Comparison of ENCODE assay signal across 8 cellular contexts in the genomic region with DNA sequence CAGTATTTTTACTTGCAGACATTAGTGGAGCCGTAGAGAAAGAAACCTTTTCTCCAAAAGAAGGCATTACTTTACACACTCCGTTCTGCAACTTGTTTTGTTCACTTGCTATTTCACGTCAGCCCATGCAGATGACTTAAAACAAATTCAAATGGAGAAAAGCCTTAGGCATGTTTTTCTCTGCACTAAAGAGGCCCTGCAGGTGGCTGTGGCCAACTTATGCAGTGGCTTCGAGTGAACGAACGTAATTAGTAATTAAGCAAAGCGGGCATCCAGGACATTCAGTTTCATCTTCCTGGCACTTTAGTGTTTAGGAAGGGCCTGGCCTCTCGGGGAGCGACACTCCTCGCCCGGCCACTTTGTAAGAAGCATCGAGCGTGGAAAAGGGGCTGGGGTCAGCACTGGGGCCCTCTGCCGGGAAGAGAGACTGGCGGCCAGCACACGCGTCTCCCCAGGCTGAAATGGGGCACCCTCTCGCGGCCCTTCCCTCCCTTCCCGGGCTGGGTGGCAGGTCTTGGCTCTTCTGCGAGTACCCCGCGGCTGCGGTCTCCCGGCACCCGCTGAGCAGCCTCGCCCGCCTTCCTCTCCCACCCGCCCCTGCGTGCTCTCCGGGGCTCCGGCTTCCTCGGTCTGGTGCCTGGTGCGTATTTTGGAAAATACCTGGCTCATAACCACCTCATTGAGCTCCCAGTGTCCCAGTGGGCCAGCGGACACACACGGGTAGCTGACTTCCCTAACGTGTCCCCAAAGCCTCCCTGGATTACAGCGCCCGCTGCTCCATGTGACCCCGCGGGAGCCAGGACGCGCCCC. TPM values are rescaled to one million over a fixed set of nuclear protein-coding genes. Genes with fewer than 3 reads are reported as not detected.
DNase-seq lines count a peak whose midpoint lies in the region; ATAC-seq and TF ChIP-seq lines count a peak whose summit lies in the region.

No MANE protein-coding gene starts in this region.

- no peaks in the 10 kb centered on the region for H3K9me3 ChIP-seq in Panc1 (ENCODE audit: control insufficient read depth, insufficient read depth, low read depth, low read length)
- no peaks in the 10 kb centered on the region for H3K9me3 ChIP-seq in left ventricle myocardium inferior (replicated peaks)
- no peaks in the 10 kb centered on the region for H3K9me3 ChIP-seq in psoas muscle

- H3K4me3 ChIP-seq in Panc1 (ENCODE audit: low read depth in 2 of 2, low read length in 2 of 2) (peak overlapping the region; percentile 60 to 63), left ventricle myocardium inferior (peak overlapping the region; percentile 82), psoas muscle (peak overlapping the region; percentile 94)

- H3K27ac ChIP-seq in Panc1 (ENCODE audit: low read length) (no peak overlapping the region; the same call in 1 of the 2 replicates), left ventricle myocardium inferior (replicated peaks) (peak overlapping the region; percentile 95), psoas muscle (peak overlapping the region; percentile 97)

- H3K36me3 ChIP-seq in Panc1 (ENCODE audit: control insufficient read depth, insufficient read depth, low read length): no peaks in the 10 kb centered on the region
- H3K36me3 ChIP-seq in left ventricle myocardium inferior: peaks cover 7% of the 10 kb centered on the region
- peaks cover 0 to 8% of the 10 kb centered on the region in 2 donors for H3K36me3 ChIP-seq in psoas muscle (ENCODE audit: insufficient read depth in 1 of 2, low read depth in 1 of 2)

- CTCF ChIA-PET in Panc1 (lab: Charles Lee): no interaction called here

- TF ChIP-seq CTCF in Panc1 (IDR thresholded peaks at IDR 0.05) (no peak), left ventricle myocardium inferior (IDR thresholded peaks at IDR 0.05; ENCODE audit: borderline replicate concordance) (no peak), psoas muscle (IDR thresholded peaks at IDR 0.05) (no peak)

- peaks cover 11 to 17% of the 10 kb centered on the region in 2 donors for H3K36me3 Mint-ChIP-seq in activated naive CD4-positive, alpha-beta T cell treated with anti-CD3 and anti-CD28 coated beads, Interleukin-2, amount 50 U/mL, for 72 hours

- DNase-seq in C1 segment of cervical spinal cord (lab: John Stamatoyannopoulos, UW) (peak in 10 of 14 donors; percentile 41 to 92 (median 74)), GM19238 (ENCODE audit: insufficient read length, low spot score) (peak; percentile 51), Panc1 (ENCODE audit: low read depth, low spot score) (no peak), left ventricle myocardium inferior (no peak), psoas muscle (no peak), NCI-H187 treated with DMSO at 0.1 percent for 48 hours (lab: John Stamatoyannopoulos, UW) (no peak)
- DNase-seq in activated naive CD4-positive, alpha-beta T cell treated with anti-CD3 and anti-CD28 coated beads, Interleukin-2, amount 50 U/mL, for 72 hours (ENCODE audit: low spot score in 2 of 2): peak in 1 of 2 donors; percentile 36

- in situ Hi-C loops in Panc1 (cut with HindIII; ENCODE audit: low pct_unique_long_range_greater_than_20kb, low sequenced_read_pairs): no loop called here

- H3K9me3 Mint-ChIP-seq in activated naive CD4-positive, alpha-beta T cell treated with anti-CD3 and anti-CD28 coated beads, Interleukin-2, amount 50 U/mL, for 72 hours: no peaks in the 10 kb centered on the region

- peak overlapping the region; percentile 94 to 96 for H3K27ac Mint-ChIP-seq in activated naive CD4-positive, alpha-beta T cell treated with anti-CD3 and anti-CD28 coated beads, Interleukin-2, amount 50 U/mL, for 72 hours

- BruUV-seq in Panc1 (replicated peaks; lab: Mats Ljungman, UMichigan): no TSS peak

- H3K27me3 ChIP-seq in Panc1 (ENCODE audit: control insufficient read depth, insufficient read depth, low read length): no peaks in the 10 kb centered on the region
- H3K27me3 ChIP-seq in left ventricle myocardium inferior (ENCODE audit: low read depth): no peaks in the 10 kb centered on the region
- H3K27me3 ChIP-seq in psoas muscle (ENCODE audit: insufficient read depth in 3 of 3, low read length in 2 of 3): no peaks in the 10 kb centered on the region

- ATAC-seq in HG03196 (IDR thresholded peaks at IDR 0.05; ENCODE audit: unreplicated experiment) (peak; percentile 42), Panc1 (peak; percentile 56), psoas muscle (peak; percentile 78 to 89 (median 82))
- peak; percentile 37 to 38 for ATAC-seq in activated naive CD4-positive, alpha-beta T cell treated with anti-CD3 and anti-CD28 coated beads, Interleukin-2, amount 50 U/mL, for 72 hours

- H3K4me1 ChIP-seq in Panc1 (ENCODE audit: control insufficient read depth, insufficient read depth, low read length) (no peaks in the 10 kb centered on the region; the same call in 1 of the 2 replicates), left ventricle myocardium inferior (peaks cover 57% of the 10 kb centered on the region), psoas muscle (peaks cover 27% of the 10 kb centered on the region)

- WGBS in psoas muscle, 3 donors: 2 to 4% (median 2%) methylated on average over 32 to 43 of the region's 43 CpGs

- intact Hi-C loops in Panc1 (cut with micrococcal nuclease; ENCODE audit: unreplicated experiment): no loop called here
- intact Hi-C loops in left ventricle myocardium inferior (cut with micrococcal nuclease): no loop called here
- intact Hi-C loops in psoas muscle (cut with DNase I): loop anchor here in 1 of 2 donors (2.0 kb wide), 1 partner anchor 122 kb away; the partner anchor contains the start of gene TLR3

- POLR2A ChIA-PET in Panc1 (lab: Charles Lee): no interaction called here

RNA-seq across cellular contexts. Expression of gene CYP4V2, which starts 0.7 kb away (rescaled TPM):
- 1.1 TPM for total RNA-seq in Panc1 (2021; ENCODE audit: unreplicated experiment)
- polyA plus RNA-seq in Panc1 (2012; ENCODE audit: insufficient read length): 0.48 TPM
- 1 to 10 TPM in 1 of 2 donors, under 1 TPM in 1; 0.36 to 6.1 TPM for total RNA-seq in activated naive CD4-positive, alpha-beta T cell treated with anti-CD3 and anti-CD28 coated beads, Interleukin-2, amount 50 U/mL, for 72 hours
- 24.9 TPM for total RNA-seq in left ventricle myocardium inferior
- total RNA-seq in psoas muscle: 1 to 10 TPM; 3.9 to 6.8 (median 4.8) TPM
- 1 to 10 TPM; 2.6 to 5.1 (median 5.0) TPM for polyA plus RNA-seq in psoas muscle

RNA-seq across cellular contexts. Expression of gene KLKB1, which starts 36.6 kb away (rescaled TPM):
- total RNA-seq in Panc1 (2021; ENCODE audit: unreplicated experiment) (not detected), left ventricle myocardium inferior (0.74 TPM), psoas muscle (under 1 TPM in 3 of 4 donors, not detected in 1; 0.29 to 0.91 (median 0.49) TPM)
- not detected for polyA plus RNA-seq in Panc1 (2012; ENCODE audit: insufficient read length)
- total RNA-seq in activated naive CD4-positive, alpha-beta T cell treated with anti-CD3 and anti-CD28 coated beads, Interleukin-2, amount 50 U/mL, for 72 hours: under 1 TPM in 1 of 2 donors, not detected in 1; 0.45 TPM
- polyA plus RNA-seq in psoas muscle: under 1 TPM; 0.32 to 0.49 (median 0.44) TPM

Comparison
In these comparisons a context has a peak if more than half of its experiments do, and no peak if none do; other contexts are left out.
1. DNase-seq: peak in C1 segment of cervical spinal cord (10 of 14) and GM19238 (single experiment); none in Panc1 (single experiment), left ventricle myocardium inferior (single experiment), psoas muscle (0 of 2) and NCI-H187 treated with DMSO at 0.1 percent for 48 hours (single experiment).
2. Peak in every context shown above with its lines, with median percentiles within 50 percentile points of each other: ATAC-seq and H3K4me3 ChIP-seq.